In genomic region chr1:117188268-117189108, GRCh38 we compare ENCODE assay signal across 20 cellular contexts. TPM values are rescaled to one million over a fixed set of nuclear protein-coding genes. Genes with fewer than 3 reads are reported as not detected.
DNase-seq lines count a peak whose midpoint lies in the region; ATAC-seq, FAIRE-seq and TF ChIP-seq lines count a peak whose summit lies in the region.
"Had no signal": no experiment of that assay in that cellular context is flagged by ENCODE, and none has a peak within 500 bp of the region (broad histone marks: within the 10 kb centered on the region; RNA-seq: fewer than 3 reads in every experiment).

No MANE protein-coding gene starts in this region.

- no peaks in the 10 kb centered on the region for H3K27me3 ChIP-seq in GM23248 (replicated peaks; ENCODE audit: insufficient read depth)
- no peaks in the 10 kb centered on the region for H3K27me3 ChIP-seq in bronchial epithelial cell (ENCODE audit: control insufficient read depth, insufficient read depth, low read length)
- no peaks in the 10 kb centered on the region for H3K27me3 ChIP-seq in testis

- no peaks in the 10 kb centered on the region for H3K9me3 ChIP-seq in GM23248 (ENCODE audit: low read depth)
- H3K9me3 ChIP-seq in testis: no peaks in the 10 kb centered on the region

- H3K27ac ChIP-seq in GM23248: no peak overlapping the region
- H3K27ac ChIP-seq in testis: peak overlapping the region in 1 of 2 donors; percentile 29
- H3K27ac ChIP-seq: PC-9 had no signal

- no peaks in the 10 kb centered on the region for H4K20me1 ChIP-seq in GM23248 (ENCODE audit: insufficient read depth)

- no peak overlapping the region for H2AFZ ChIP-seq in GM23248

- ATAC-seq in HG02798 (IDR thresholded peaks at IDR 0.05; ENCODE audit: poor library complexity, unreplicated experiment): no peak
- no peak for ATAC-seq in GM21723 (IDR thresholded peaks at IDR 0.05; ENCODE audit: unreplicated experiment)

- no peak overlapping the region for H3K4me3 ChIP-seq in GM23248
- H3K4me3 ChIP-seq in bronchial epithelial cell (ENCODE audit: low read depth, low read length): no peak overlapping the region
- H3K4me3 ChIP-seq in testis: no peak overlapping the region
- H3K4me3 ChIP-seq: PC-9 had no signal

- FAIRE-seq in bronchial epithelial cell (lab: Jason Lieb, UNC): peak; percentile 68

- no peak overlapping the region for H3K9ac ChIP-seq in GM23248

- WGBS in GM23248 (ENCODE audit: low coverage in 1 of 2, low lambda C conversion rate in 2 of 2, missing lambda C conversion rate in 2 of 2), 2 experiments: 25 to 28% methylated on average over 8 of the region's 8 CpGs
- 66 to 70% methylated on average over 8 of the region's 8 CpGs for WGBS in testis, 2 donors

- no peaks in the 10 kb centered on the region for H3K4me1 ChIP-seq in GM23248 (ENCODE audit: insufficient read depth)
- peaks cover 13% of the 10 kb centered on the region for H3K4me1 ChIP-seq in testis

- H3K79me2 ChIP-seq in GM23248 (ENCODE audit: insufficient read depth): no peaks in the 10 kb centered on the region

- no peaks in the 10 kb centered on the region for H3K36me3 ChIP-seq in GM23248 (ENCODE audit: low read depth)
- H3K36me3 ChIP-seq in bronchial epithelial cell (ENCODE audit: control insufficient read depth, insufficient read depth, low read length): no peaks in the 10 kb centered on the region
- no peaks in the 10 kb centered on the region for H3K36me3 ChIP-seq in testis (ENCODE audit: low read depth, missing control alignments)

- H3F3A ChIP-seq in GM23248 (ENCODE audit: insufficient read depth): no peaks in the 10 kb centered on the region

- in situ Hi-C loops in GM23248 (cut with MboI): no loop called here

- H3K4me2 ChIP-seq in GM23248 (ENCODE audit: unreplicated experiment): no peak overlapping the region
- H3K4me2 ChIP-seq: PC-9 had no signal

- no peak for TF ChIP-seq POLR2A in testis (IDR thresholded peaks at IDR 0.05)

- no peaks in the 10 kb centered on the region for H3K9me2 ChIP-seq in GM23248 (ENCODE audit: insufficient read depth)

- no peak for TF ChIP-seq CTCF in bronchial epithelial cell (IDR thresholded peaks at IDR 0.05; ENCODE audit: insufficient read depth, low read length, severe bottlenecking)
- no peak for TF ChIP-seq CTCF in testis (IDR thresholded peaks at IDR 0.05)

- DNase-seq in AG08396 (ENCODE audit: low spot score) (peak; percentile 25), GM23248 (peak; percentile 44), bronchial epithelial cell (ENCODE audit: low read depth) (no peak), fibroblast of the conjunctiva (ENCODE audit: low read depth) (peak; percentile 59), testis (no peak), DMS53 treated with DMSO at 0.1 percent for 48 hours (lab: John Stamatoyannopoulos, UW; ENCODE audit: unreplicated experiment) (no peak)
- DNase-seq: 8988T; AML-193; CD4-positive, CD25-positive, alpha-beta regulatory T cell; DMS79; H9; NCI-H146; NCI-H2081 treated with DMSO at 0.1 percent for 48 hours; NCI-H2227 treated with DMSO at 0.1 percent for 48 hours; NCI-H526; NK-92 treated with Interleukin-12 subunit alpha and Interleukin-12 subunit beta, amount 100 ng/mL, for 24 hours; PC-9 had no signal

- intact Hi-C loops in testis (cut with DNase I; ENCODE audit: low total_unique reads): no loop called here

RNA-seq across cellular contexts. Expression of gene VTCN1, which starts 22.2 kb away (rescaled TPM):
- not detected in 2 replicates for total RNA-seq in GM23248 (2014; rRNA removed; shearing (Covaris generic))
- polyA plus RNA-seq in GM23248 (2016; fragmentation: Nextera tagmentation; extraction: Ambion mirVana) (not detected in 2 replicates), testis (ENCODE audit: insufficient read depth, low read depth, low replicate concordance) (2.6 TPM)
- total RNA-seq in bronchial epithelial cell (0.26 and 0.90 TPM in 2 replicates), testis (1 to 10 TPM; 1.3 to 1.9 TPM)
- total RNA-seq: CD4-positive, CD25-positive, alpha-beta regulatory T cell; HT-29 had no signal
- polyA plus RNA-seq: CD4-positive, CD25-positive, alpha-beta regulatory T cell had no signal

Comparison
In these comparisons a context has a peak if more than half of its experiments do, and no peak if none do; other contexts are left out.
1. DNase-seq: peak in AG08396 (single experiment), GM23248 (single experiment) and fibroblast of the conjunctiva (single experiment); none in bronchial epithelial cell (single experiment), testis (single experiment) and DMS53 treated with DMSO at 0.1 percent for 48 hours (single experiment).